In genomic region chr5:6730407-6730806, GRCh38 we compare ENCODE assay signal across 1 cellular context.
TF ChIP-seq lines count a peak whose summit lies in the region.

No MANE protein-coding gene starts in this region.

TF ChIP-seq in GM12878, 131 proteins besides CTCF, POLR2A, EP300 and RAD21 (continued from another document):
- TF ChIP-seq NBN (IDR thresholded peaks at IDR 0.05) = no peak; the same call in 1 of the 2 replicates
- TF ChIP-seq ZNF592 (IDR thresholded peaks at IDR 0.05) = no peak
- TF ChIP-seq NR2C1 (IDR thresholded peaks at IDR 0.05) = no peak
- TF ChIP-seq PBX3 (IDR thresholded peaks at IDR 0.05; ENCODE audit: insufficient replicate concordance, low read depth, low read length) = peak; percentile 56
- no peak for TF ChIP-seq NR2F1 (conservative IDR thresholded peaks at IDR 0.05)
- no peak for TF ChIP-seq CHD2 (IDR thresholded peaks at IDR 0.05; ENCODE audit: borderline replicate concordance, low read depth, low read length)
- no peak for TF ChIP-seq ZNF274 (IDR thresholded peaks at IDR 0.05; ENCODE audit: insufficient read depth, insufficient read length)
- no peak for TF ChIP-seq RFX5 (IDR thresholded peaks at IDR 0.05; ENCODE audit: low read depth, low read length)
- no peak for TF ChIP-seq CREM (IDR thresholded peaks at IDR 0.05; ENCODE audit: low read depth)
- no peak for TF ChIP-seq SP1 (IDR thresholded peaks at IDR 0.05; ENCODE audit: low read depth, low read length)
- TF ChIP-seq BHLHE40 (IDR thresholded peaks at IDR 0.05; ENCODE audit: borderline replicate concordance in 1 of 2, low read depth in 2 of 2, low read length in 1 of 2) = peak; percentile 43 to 87; a peak in 2 of 4 replicates
- TF ChIP-seq ZNF384 (IDR thresholded peaks at IDR 0.05; ENCODE audit: borderline replicate concordance, low read depth, low read length) = peak; percentile 33; the same call in 1 of the 2 replicates
- TF ChIP-seq ZNF24 (IDR thresholded peaks at IDR 0.05) = no peak
- TF ChIP-seq CBFB (IDR thresholded peaks at IDR 0.05; ENCODE audit: low read depth) = no peak
